Comparison of ENCODE assay signal across 15 cellular contexts in the genomic region with DNA sequence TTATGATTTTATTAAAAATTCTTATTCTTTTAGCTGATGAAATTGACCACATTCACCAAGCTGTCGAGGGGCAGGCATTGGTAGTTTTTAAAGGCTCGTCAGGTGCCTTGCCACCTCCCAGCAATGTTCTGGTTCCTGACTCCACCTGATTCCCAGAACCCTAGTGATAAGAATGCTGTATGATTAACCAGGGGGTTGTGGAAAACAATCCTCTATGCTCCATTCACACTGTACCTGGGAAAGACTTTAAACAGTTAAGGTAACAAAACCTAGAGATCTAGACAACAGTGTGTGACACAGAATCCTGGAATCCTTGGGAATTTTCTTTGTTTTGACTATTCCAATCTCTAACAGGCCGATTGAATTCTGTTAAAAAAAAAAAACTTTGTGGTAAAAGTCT.
"Had no signal": no experiment of that assay in that cellular context is flagged by ENCODE, and none has a peak within 500 bp of the region (broad histone marks: within the 10 kb centered on the region; RNA-seq: fewer than 3 reads in every experiment).

No MANE protein-coding gene starts in this region.

- H3K4me3 ChIP-seq: tibial artery, vagina had no signal

- H3K9me3 Mint-ChIP-seq: activated T-helper 17 cell treated with anti-CD3 and anti-CD28 coated beads, Interleukin-2, amount 50 U/mL, for 72 hours had no signal

- H3K36me3 ChIP-seq: tibial artery, vagina had no signal

- ATAC-seq: activated CD4-positive, CD25-positive, alpha-beta regulatory T cell treated with anti-CD3 and anti-CD28 coated beads, Interleukin-2, amount 50 U/mL, for 24 hours; activated naive CD8-positive, alpha-beta T cell treated with anti-CD3 and anti-CD28 coated beads, Interleukin-2, amount 50 U/mL, for 24 hours; activated T-helper 17 cell treated with anti-CD3 and anti-CD28 coated beads, Interleukin-2, amount 50 U/mL, for 72 hours; esophagus mucosa; stimulated activated memory B cell treated with anti-CD40 and anti-IgM and Interleukin-4, amounts not matched to agents 10 μg/mL and 1 μg/mL and 100 μg/mL, for 72 hours; T-cell had no signal

- H3K27ac ChIP-seq: tibial artery, vagina had no signal

- H3K9me3 ChIP-seq: vagina had no signal

- H3K4me3 Mint-ChIP-seq: activated naive CD4-positive, alpha-beta T cell treated with anti-CD3 and anti-CD28 coated beads for 36 hours; activated naive CD8-positive, alpha-beta T cell treated with anti-CD3 and anti-CD28 coated beads, Interleukin-2, amount 50 U/mL, for 24 hours; neural crest cell; stimulated activated memory B cell treated with anti-CD40 and anti-IgM and Interleukin-4, amounts not matched to agents 10 μg/mL and 1 μg/mL and 100 μg/mL, for 72 hours; T-cell had no signal

- H3K27me3 ChIP-seq: tibial artery, vagina had no signal

- H3K4me1 ChIP-seq: tibial artery, vagina had no signal

- H3K27ac Mint-ChIP-seq: activated naive CD4-positive, alpha-beta T cell treated with anti-CD3 and anti-CD28 coated beads for 36 hours; activated naive CD8-positive, alpha-beta T cell treated with anti-CD3 and anti-CD28 coated beads, Interleukin-2, amount 50 U/mL, for 24 hours; activated T-helper 17 cell treated with anti-CD3 and anti-CD28 coated beads, Interleukin-2, amount 50 U/mL, for 72 hours; stimulated activated memory B cell treated with anti-CD40 and anti-IgM and Interleukin-4, amounts not matched to agents 10 μg/mL and 1 μg/mL and 100 μg/mL, for 72 hours; T-cell had no signal

- H3K27me3 Mint-ChIP-seq: activated naive CD8-positive, alpha-beta T cell treated with anti-CD3 and anti-CD28 coated beads, Interleukin-2, amount 50 U/mL, for 24 hours; activated T-helper 17 cell treated with anti-CD3 and anti-CD28 coated beads, Interleukin-2, amount 50 U/mL, for 72 hours had no signal

- H3K4me1 Mint-ChIP-seq: neural crest cell; stimulated activated memory B cell treated with anti-CD40 and anti-IgM and Interleukin-4, amounts not matched to agents 10 μg/mL and 1 μg/mL and 100 μg/mL, for 72 hours; T-cell had no signal

- DNase-seq: activated CD4-positive, alpha-beta T cell treated with anti-CD3 and anti-CD28 coated beads, Interleukin-2, amount 50 U/mL, for 4 hours; activated naive CD4-positive, alpha-beta T cell treated with anti-CD3 and anti-CD28 coated beads for 36 hours; activated naive CD8-positive, alpha-beta T cell treated with anti-CD3 and anti-CD28 coated beads, Interleukin-2, amount 50 U/mL, for 24 hours; aorta; mesenchymal stem cell; stimulated activated CD4-positive, alpha-beta T cell treated with anti-CD3 and anti-CD28 coated beads, Interleukin-12 subunit alpha, Interleukin-12 subunit beta, amount 100 ng/mL, for 4 hours; T-cell; T-helper 9 cell; tibial artery had no signal

- H3K36me3 Mint-ChIP-seq: T-cell had no signal
